24 cellular contexts compared by ENCODE assay signal in genomic region chr9:104977168-104977567, GRCh38.
"Had no signal": no experiment of that assay in that cellular context is flagged by ENCODE, and none has a peak within 500 bp of the region (broad histone marks: within the 10 kb centered on the region; RNA-seq: fewer than 3 reads in every experiment).

No MANE protein-coding gene starts in this region.

- H3K4me1 ChIP-seq: colonic mucosa, gastroesophageal sphincter, neural progenitor cell, prostate gland, right lobe of liver, vagina had no signal

- H3K4me2 ChIP-seq: hepatocyte, neural progenitor cell had no signal

- H3K9ac ChIP-seq: neural progenitor cell had no signal

- H3K36me3 ChIP-seq: colonic mucosa, esophagus squamous epithelium, gastroesophageal sphincter, heart left ventricle, left lung, neural progenitor cell, prostate gland, right lobe of liver, thoracic aorta, tibial nerve, vagina had no signal

- ATAC-seq: gastroesophageal sphincter; heart left ventricle; left cardiac atrium; left lung; naive thymus-derived CD4-positive, alpha-beta T cell; right lobe of liver; stimulated activated naive B cell treated with anti-CD40 and anti-IgM and Interleukin-4, amounts not matched to agents 10 μg/mL and 1 μg/mL and 100 μg/mL, for 72 hours had no signal

- H3K9me3 ChIP-seq: colonic mucosa, esophagus squamous epithelium, gastroesophageal sphincter, heart left ventricle, left lung, prostate gland, right lobe of liver, thoracic aorta, tibial nerve, vagina had no signal

- H3K27me3 ChIP-seq: colonic mucosa, esophagus squamous epithelium, gastroesophageal sphincter, heart left ventricle, hepatocyte, left lung, neural progenitor cell, right lobe of liver, tibial nerve, vagina had no signal

- H3K27ac ChIP-seq: colonic mucosa, gastroesophageal sphincter, heart left ventricle, hepatocyte, left lung, neural progenitor cell, prostate gland, right lobe of liver, thoracic aorta, tibial nerve, vagina had no signal

- H3K79me2 ChIP-seq: hepatocyte had no signal

- H3K4me3 ChIP-seq: colonic mucosa, esophagus squamous epithelium, gastroesophageal sphincter, heart left ventricle, hepatocyte, left lung, neural progenitor cell, prostate gland, right lobe of liver, thoracic aorta, tibial nerve, vagina had no signal

- H2AFZ ChIP-seq: hepatocyte, neural progenitor cell had no signal

- DNase-seq: colonic mucosa; effector CD8-positive, alpha-beta T cell; endodermal cell; esophagus squamous epithelium; foreskin fibroblast; heart left ventricle; left cardiac atrium; left lung; mesenchymal stem cell; midbrain; naive thymus-derived CD4-positive, alpha-beta T cell; retina; right lobe of liver; small intestine; stimulated activated CD4-positive, alpha-beta T cell treated with anti-CD3 and anti-CD28 coated beads, Interleukin-15, amount 100 ng/mL, for 24 hours; stimulated activated CD4-positive, alpha-beta T cell treated with anti-CD3 and anti-CD28 coated beads, Interleukin-2, amount 100 ng/mL, for 48 hours; stimulated activated naive B cell treated with anti-CD40 and anti-IgM and Interleukin-4, amounts not matched to agents 10 μg/mL and 1 μg/mL and 100 μg/mL, for 72 hours had no signal
